1 cellular context compared by ENCODE assay signal in genomic region chr3:146502887-146503458, GRCh38.
TF ChIP-seq lines count a peak whose summit lies in the region.

No MANE protein-coding gene starts in this region.

TF ChIP-seq in H1, 55 proteins besides CTCF, POLR2A, EP300 and RAD21:
- TF ChIP-seq ZNF274 (IDR thresholded peaks at IDR 0.05; ENCODE audit: borderline replicate concordance, extremely low read depth, low read length) (no peak), RNF2 (IDR thresholded peaks at IDR 0.05; ENCODE audit: borderline replicate concordance, low read depth, low read length, missing control alignments, poor library complexity, severe bottlenecking) (no peak), E2F6 (IDR thresholded peaks at IDR 0.05) (no peak), RFX5 (IDR thresholded peaks at IDR 0.05; ENCODE audit: borderline replicate concordance, low read depth, low read length) (no peak), FOSL1 (IDR thresholded peaks at IDR 0.05; ENCODE audit: insufficient read depth, low read depth, low read length) (no peak)
